Comparison of ENCODE assay signal across 8 cellular contexts in genomic region chr10:22988581-22989360, GRCh38.
DNase-seq lines count a peak whose midpoint lies in the region; TF ChIP-seq lines count a peak whose summit lies in the region.

No MANE protein-coding gene starts in this region.

- TF ChIP-seq POLR2A in testis (IDR thresholded peaks at IDR 0.05) = no peak

- no peaks in the 10 kb centered on the region for H3K36me3 ChIP-seq in testis (ENCODE audit: low read depth, missing control alignments)

- H3K27ac ChIP-seq in testis = no peak overlapping the region

- H3K4me1 ChIP-seq in testis = no peaks in the 10 kb centered on the region

- H3K27me3 ChIP-seq in testis = no peaks in the 10 kb centered on the region

- no peaks in the 10 kb centered on the region for H3K9me3 ChIP-seq in testis

- TF ChIP-seq CTCF in fibroblast of pulmonary artery (IDR thresholded peaks at IDR 0.05; ENCODE audit: low read length, missing control alignments) (peak; percentile 92), testis (IDR thresholded peaks at IDR 0.05) (peak; percentile 90 to 93 (median 91))

- intact Hi-C loops in testis (cut with DNase I; ENCODE audit: low total_unique reads) = loop anchor here (10.0 kb wide), 1 partner anchor 984 kb away; the partner anchor contains the start of gene DNAJC1

- no peak overlapping the region for H3K4me3 ChIP-seq in Jurkat, Clone E6-1 (ENCODE audit: low read length)
- no peak overlapping the region for H3K4me3 ChIP-seq in fibroblast of pulmonary artery (replicated peaks; ENCODE audit: low read depth, low read length)
- no peak overlapping the region for H3K4me3 ChIP-seq in testis

- DNase-seq in NCI-H1092 treated with DMSO at 0.1 percent for 48 hours (lab: John Stamatoyannopoulos, UW) (peak; percentile 58), NCI-H1092 (lab: John Stamatoyannopoulos, UW) (no peak), RPMI7951 (ENCODE audit: low read depth) (peak; percentile 59), activated T-helper 1 cell treated with Interleukin-2 at 50 U/mL for 16 hours (ENCODE audit: low read depth) (peak; percentile 48), fibroblast of pulmonary artery (ENCODE audit: low read depth) (peak; percentile 77), nucleus accumbens (lab: John Stamatoyannopoulos, UW) (peak in 42 of 56 donors; percentile 2 to 78 (median 28)), testis (peak; percentile 69)
- DNase-seq in Jurkat, Clone E6-1 (ENCODE audit: low read depth, low spot score) = peak; percentile 67

- 6 to 7% methylated on average over 12 of the region's 12 CpGs for WGBS in testis, 2 donors
